ENCODE assay signal across 20 cellular contexts in the genomic region with DNA sequence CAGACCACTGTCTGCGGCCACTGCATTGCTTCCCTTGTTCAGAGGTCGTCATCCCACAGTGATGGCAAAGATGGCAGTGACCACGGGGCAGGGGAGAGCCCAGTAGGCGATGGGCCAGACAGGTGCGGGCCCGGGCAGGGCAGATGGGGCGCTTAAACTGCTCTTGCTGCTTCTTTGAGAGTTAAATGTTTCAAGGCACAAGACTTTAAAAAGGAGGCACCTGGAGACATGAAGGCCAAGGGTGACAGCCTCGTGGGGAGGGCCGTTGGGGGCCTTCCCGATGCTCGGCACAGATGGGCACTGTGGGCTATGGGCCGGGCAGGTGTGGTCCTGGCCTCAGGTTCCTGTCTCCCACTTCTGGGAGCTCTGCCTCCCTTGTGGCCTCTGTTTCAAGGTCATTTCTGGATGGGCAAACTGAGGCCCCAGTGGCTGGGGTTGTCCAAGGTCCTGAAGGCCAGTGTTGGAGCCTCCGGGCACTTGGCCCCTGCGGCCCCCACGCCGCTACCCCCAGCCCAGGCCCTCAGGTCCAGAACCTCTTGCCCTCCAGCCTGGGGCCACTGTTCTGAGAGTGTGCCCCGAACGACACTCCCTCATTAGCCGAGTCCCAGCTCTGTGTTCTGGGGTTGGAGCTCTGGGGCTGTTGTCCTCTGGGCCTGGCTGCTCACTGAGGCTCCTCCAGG. TPM values are rescaled to one million over a fixed set of nuclear protein-coding genes. Genes with fewer than 3 reads are reported as not detected.
DNase-seq lines count a peak whose midpoint lies in the region; ATAC-seq, FAIRE-seq and TF ChIP-seq lines count a peak whose summit lies in the region.
"Had no signal": no experiment of that assay in that cellular context is flagged by ENCODE, and none has a peak within 500 bp of the region (broad histone marks: within the 10 kb centered on the region; RNA-seq: fewer than 3 reads in every experiment).

No MANE protein-coding gene starts in this region.

- H3K9ac ChIP-seq in BLaER1 (0 out of 2 replicates have a peak overlapping the region, but pooled peaks have one; percentile 37), IMR-90 (ENCODE audit: low read depth, low read length) (no peak overlapping the region)

- WGBS in A549 (ENCODE audit: missing lambda C conversion rate) = no CpG with 5 or more reads among the region's 19 CpGs
- WGBS in IMR-90 (ENCODE audit: extremely low coverage in 2 of 2, insufficient read length in 1 of 2), 2 experiments = 66% methylated on average over 14 of the region's 19 CpGs; no CpG with 5 or more reads in 1 of the 2 experiments
- WGBS in body of pancreas, 2 donors = 80 to 85% methylated on average over 9 to 18 of the region's 19 CpGs

- H3K27ac ChIP-seq in A549 = no peak overlapping the region
- H3K27ac ChIP-seq in BLaER1 = peak overlapping the region; percentile 38; the same call in 1 of the 2 replicates
- no peak overlapping the region for H3K27ac ChIP-seq in IMR-90 (ENCODE audit: insufficient read depth, low read length)
- no peak overlapping the region for H3K27ac ChIP-seq in body of pancreas
- no peak overlapping the region for H3K27ac ChIP-seq in naive thymus-derived CD4-positive, alpha-beta T cell (ENCODE audit: low read depth, low read length)

- no peak for TF ChIP-seq EP300 in A549 (IDR thresholded peaks at IDR 0.05)

- H3K23ac ChIP-seq in IMR-90 (ENCODE audit: low read depth, low read length) = no peak overlapping the region

- H2BK15ac ChIP-seq in IMR-90 (ENCODE audit: low read depth, low read length) = no peak overlapping the region

- H3K79me1 ChIP-seq in IMR-90 (ENCODE audit: low read depth in 1 of 2, low read length in 2 of 2) = no peaks in the 10 kb centered on the region

- H3K27ac Mint-ChIP-seq in naive thymus-derived CD4-positive, alpha-beta T cell = no peak overlapping the region
- H3K27ac Mint-ChIP-seq: CD8-positive, alpha-beta T cell had no signal

- no peak overlapping the region for H2BK120ac ChIP-seq in IMR-90 (ENCODE audit: low read depth, low read length)

- H3K9me1 ChIP-seq in IMR-90 (ENCODE audit: insufficient read depth, low read length) = no peaks in the 10 kb centered on the region

- H3K4me3 Mint-ChIP-seq in naive thymus-derived CD4-positive, alpha-beta T cell = no peak overlapping the region
- H3K4me3 Mint-ChIP-seq: CD8-positive, alpha-beta T cell; H9 had no signal

- no peaks in the 10 kb centered on the region for H3K27me3 Mint-ChIP-seq in naive thymus-derived CD4-positive, alpha-beta T cell

- intact Hi-C loops in IMR-90 (cut with micrococcal nuclease) (no loop called here), body of pancreas (cut with DNase I) (no loop called here)
- intact Hi-C loops in naive thymus-derived CD4-positive, alpha-beta T cell (cut with micrococcal nuclease) = no loop called here

- FAIRE-seq in A549 (lab: Jason Lieb, UNC) = no peak
- FAIRE-seq: A204.1, GM12892, GM18507 had no signal

- TF ChIP-seq POLR2A in A549 (IDR thresholded peaks at IDR 0.05; ENCODE audit: low read length) (no peak), IMR-90 (IDR thresholded peaks at IDR 0.05; ENCODE audit: low read depth, low read length) (no peak), body of pancreas (IDR thresholded peaks at IDR 0.05) (no peak)

- no peaks in the 10 kb centered on the region for H3K27me3 ChIP-seq in BLaER1
- peaks cover 19% of the 10 kb centered on the region; the same call in 1 of the 2 replicates for H3K27me3 ChIP-seq in IMR-90 (ENCODE audit: control insufficient read depth, insufficient read depth, low read length)
- H3K27me3 ChIP-seq in body of pancreas = no peaks in the 10 kb centered on the region
- H3K27me3 ChIP-seq in naive thymus-derived CD4-positive, alpha-beta T cell (ENCODE audit: control insufficient read depth in 2 of 2, insufficient read depth in 2 of 2, low read length in 2 of 2) = no peaks in the 10 kb centered on the region

- no peak overlapping the region for H2BK20ac ChIP-seq in IMR-90 (ENCODE audit: low read depth, low read length)

- no peak overlapping the region for H4K8ac ChIP-seq in IMR-90 (ENCODE audit: low read depth in 2 of 2, low read length in 2 of 2)

- peaks cover 0 to 2% (median 0%) of the 10 kb centered on the region in 7 donors for H3K4me1 Mint-ChIP-seq in naive thymus-derived CD4-positive, alpha-beta T cell
- H3K4me1 Mint-ChIP-seq: H9 had no signal

- BruUV-seq in IMR-90 (replicated peaks; lab: Mats Ljungman, UMichigan) = no TSS peak

- no peak for TF ChIP-seq CTCF in A549 (IDR thresholded peaks at IDR 0.05)
- no peak for TF ChIP-seq CTCF in IMR-90 (conservative IDR thresholded peaks at IDR 0.05; ENCODE audit: low read depth, low read length)
- TF ChIP-seq CTCF in body of pancreas (IDR thresholded peaks at IDR 0.05) = no peak

- H4K20me1 ChIP-seq in BLaER1 (no peaks in the 10 kb centered on the region), IMR-90 (ENCODE audit: insufficient read depth, low read length) (no peaks in the 10 kb centered on the region)

- POLR2A ChIA-PET in A549 (lab: Yijun Ruan, JAX) = no interaction called here
- POLR2A ChIA-PET in IMR-90 (lab: Charles Lee; ENCODE audit: unreplicated experiment) = no interaction called here
- POLR2A ChIA-PET in naive thymus-derived CD4-positive, alpha-beta T cell (lab: Charles Lee) = no interaction called here

- H3K36me3 Mint-ChIP-seq in naive thymus-derived CD4-positive, alpha-beta T cell = peaks cover 0 to 3% (median 0%) of the 10 kb centered on the region in 5 donors
- H3K36me3 Mint-ChIP-seq: CD8-positive, alpha-beta T cell had no signal

- peak overlapping the region; percentile 10 for H2AFZ ChIP-seq in IMR-90 (replicated peaks; ENCODE audit: low read length, poor library complexity)

- H3K4ac ChIP-seq in IMR-90 (ENCODE audit: low read depth, low read length) = no peak overlapping the region

- no peak overlapping the region for H4K91ac ChIP-seq in IMR-90 (ENCODE audit: insufficient read depth, low read depth, low read length)

- CTCF ChIA-PET in A549 (lab: Yijun Ruan, JAX) (interaction anchor here (1.3 to 1.4 kb wide), 2 partner anchors 11 to 118 kb away, joined by 3 to 5 read pairs; no protein-coding TSS in a partner anchor), IMR-90 (lab: Yijun Ruan, JAX) (no interaction called here)
- CTCF ChIA-PET in naive thymus-derived CD4-positive, alpha-beta T cell (lab: Charles Lee) = no interaction called here

- H2AK9ac ChIP-seq in IMR-90 (replicated peaks; ENCODE audit: low read depth, low read length, poor library complexity) = no peak overlapping the region

- dilution Hi-C loops in IMR-90 (cut with HindIII; ENCODE audit: low sequenced_read_pairs, unreplicated experiment) = no loop called here

- H3K14ac ChIP-seq in IMR-90 (replicated peaks; ENCODE audit: low read depth, low read length) = no peak overlapping the region

- H2AK5ac ChIP-seq in IMR-90 (ENCODE audit: low read depth, low read length) = no peak overlapping the region

- H3K4me3 ChIP-seq in A549 (no peak overlapping the region), BLaER1 (no peak overlapping the region), IMR-90 (ENCODE audit: insufficient read depth, low read depth, low read length) (no peak overlapping the region), body of pancreas (no peak overlapping the region)
- H3K4me3 ChIP-seq in naive thymus-derived CD4-positive, alpha-beta T cell (ENCODE audit: low read length) = no peak overlapping the region

- TF ChIP-seq RAD21 in A549 (conservative IDR thresholded peaks at IDR 0.05 in 1 of 2, IDR thresholded peaks at IDR 0.05 in 1 of 2) (no peak), IMR-90 (IDR thresholded peaks at IDR 0.05; ENCODE audit: low read length) (no peak)

- no peak overlapping the region for H3K56ac ChIP-seq in IMR-90 (ENCODE audit: extremely low read depth, insufficient read depth, low read length)

- no peak overlapping the region for H3K18ac ChIP-seq in IMR-90 (ENCODE audit: low read depth, low read length)

- H4K5ac ChIP-seq in IMR-90 (ENCODE audit: low read depth, low read length) = no peak overlapping the region

- in situ Hi-C loops in IMR-90 (cut with MboI; ENCODE audit: low sequenced_read_pairs) = no loop called here

- H3K4me1 ChIP-seq in A549 = no peaks in the 10 kb centered on the region
- H3K4me1 ChIP-seq in BLaER1 = peaks cover 39% of the 10 kb centered on the region
- H3K4me1 ChIP-seq in IMR-90 (ENCODE audit: control insufficient read depth, insufficient read depth, low read length) = no peaks in the 10 kb centered on the region
- no peaks in the 10 kb centered on the region for H3K4me1 ChIP-seq in body of pancreas
- no peaks in the 10 kb centered on the region for H3K4me1 ChIP-seq in naive thymus-derived CD4-positive, alpha-beta T cell (ENCODE audit: control insufficient read depth in 2 of 2, insufficient read depth in 2 of 2, low read length in 2 of 2)

- no peak overlapping the region for H3K4me2 ChIP-seq in A549
- peak overlapping the region; percentile 66 for H3K4me2 ChIP-seq in BLaER1
- H3K4me2 ChIP-seq in IMR-90 (ENCODE audit: low read depth, low read length) = no peak overlapping the region

- H3K9me3 ChIP-seq in A549 = no peaks in the 10 kb centered on the region
- no peaks in the 10 kb centered on the region for H3K9me3 ChIP-seq in BLaER1
- H3K9me3 ChIP-seq in IMR-90 (ENCODE audit: control insufficient read depth, insufficient read depth, low read length) = no peaks in the 10 kb centered on the region
- no peaks in the 10 kb centered on the region for H3K9me3 ChIP-seq in body of pancreas
- H3K9me3 ChIP-seq in naive thymus-derived CD4-positive, alpha-beta T cell (ENCODE audit: control insufficient read depth in 2 of 3, low read length in 3 of 3) = no peaks in the 10 kb centered on the region

- peaks cover 0 to 5% (median 0%) of the 10 kb centered on the region in 11 donors for H3K9me3 Mint-ChIP-seq in naive thymus-derived CD4-positive, alpha-beta T cell
- H3K9me3 Mint-ChIP-seq: CD8-positive, alpha-beta T cell had no signal

- H3K36me3 ChIP-seq in BLaER1 (no peaks in the 10 kb centered on the region), IMR-90 (ENCODE audit: control insufficient read depth, insufficient read depth, low read length) (no peaks in the 10 kb centered on the region), body of pancreas (replicated peaks in 1 of 2; ENCODE audit: insufficient read depth in 1 of 2, low read depth in 2 of 2) (no peaks in the 10 kb centered on the region)
- H3K36me3 ChIP-seq in naive thymus-derived CD4-positive, alpha-beta T cell (ENCODE audit: control insufficient read depth in 2 of 3, insufficient read depth in 3 of 3, low read length in 3 of 3) = no peaks in the 10 kb centered on the region

- no peak for DNase-seq in A549 (ENCODE audit: low read depth in 1 of 2, low spot score in 1 of 2)
- DNase-seq in IMR-90 = no peak
- DNase-seq in body of pancreas = no peak
- DNase-seq in naive thymus-derived CD4-positive, alpha-beta T cell = no peak
- DNase-seq in stimulated activated CD4-positive, alpha-beta T cell treated with anti-CD3 and anti-CD28 coated beads, Interleukin-4, amount 100 ng/mL, for 24 hours = no peak
- DNase-seq: AML-193; Calu3; CD8-positive, alpha-beta T cell; DND-41; EL; GOT3; H9; Kasumi-1; KG1 had no signal

- H2BK5ac ChIP-seq in IMR-90 (ENCODE audit: low read depth, low read length, poor library complexity, severe bottlenecking) = no peak overlapping the region

- ATAC-seq in A549 (no peak), IMR-90 (ENCODE audit: low read depth) (no peak), body of pancreas (peak; percentile 12), HG03196 (IDR thresholded peaks at IDR 0.05; ENCODE audit: unreplicated experiment) (no peak)
- no peak for ATAC-seq in naive thymus-derived CD4-positive, alpha-beta T cell
- ATAC-seq: CD8-positive, alpha-beta T cell had no signal

RNA-seq across cellular contexts. Expression of gene CCDC188, which starts 16.9 kb away (rescaled TPM):
- polyA plus RNA-seq in A549 (2011; rRNA removed) (not detected in 2 replicates), A549 (2017; fragmentation: RNase III; extraction: RNeasy Plus Mini Kit Qiagen cat#74134 plus additional on column Dnase treatment) (not detected in 3 replicates), IMR-90 (2012; rRNA removed) (0.10 and 0.32 TPM in 2 replicates)
- not detected in 2 replicates for polyA plus RNA-seq in A549 (2012; cell fraction: cytosol; rRNA removed)
- polyA plus RNA-seq in A549 (2012; cell fraction: nucleus; rRNA removed) = 0.05 TPM in 1 of 2 replicates, not detected in the other
- polyA minus RNA-seq in A549 (2011; rRNA and poly(A)+ RNA removed) = not detected in 2 replicates
- total RNA-seq in IMR-90 (2012; rRNA removed) (not detected in 2 replicates), body of pancreas (not detected)
- polyA plus RNA-seq in IMR-90 (2012; cell fraction: cytosol; rRNA removed) = 0.09 TPM in 1 of 2 replicates, not detected in the other
- polyA plus RNA-seq in IMR-90 (2012; cell fraction: nucleus; rRNA removed; ENCODE audit: low replicate concordance) = 1.7 and 4.3 TPM in 2 replicates
- not detected for total RNA-seq in naive thymus-derived CD4-positive, alpha-beta T cell
- polyA plus RNA-seq in naive thymus-derived CD4-positive, alpha-beta T cell = not detected
- total RNA-seq: Calu3; CD8-positive, alpha-beta T cell; G401; H9 had no signal

RNA-seq across cellular contexts. Expression of gene ZDHHC8, which starts 36.2 kb away (rescaled TPM):
- polyA plus RNA-seq in A549 (2011; rRNA removed) = 5.3 and 7.2 TPM in 2 replicates
- polyA plus RNA-seq in A549 (2012; cell fraction: cytosol; rRNA removed) = 41.3 and 45.4 TPM in 2 replicates
- 208 and 285 TPM in 2 replicates for polyA plus RNA-seq in A549 (2012; cell fraction: nucleus; rRNA removed)
- 24.2 to 29.0 TPM (median 28.1 TPM) in 3 replicates for polyA plus RNA-seq in A549 (2017; fragmentation: RNase III; extraction: RNeasy Plus Mini Kit Qiagen cat#74134 plus additional on column Dnase treatment)
- polyA minus RNA-seq in A549 (2011; rRNA and poly(A)+ RNA removed) = 1.8 and 4.6 TPM in 2 replicates
- total RNA-seq in IMR-90 (2012; rRNA removed) = 2.5 and 4.4 TPM in 2 replicates
- 72.6 and 75.6 TPM in 2 replicates for polyA plus RNA-seq in IMR-90 (2012; rRNA removed)
- 49.9 and 121 TPM in 2 replicates for polyA plus RNA-seq in IMR-90 (2012; cell fraction: cytosol; rRNA removed)
- 275 and 805 TPM in 2 replicates for polyA plus RNA-seq in IMR-90 (2012; cell fraction: nucleus; rRNA removed; ENCODE audit: low replicate concordance)
- 10 to 100 TPM; 20.0 to 21.4 TPM for total RNA-seq in body of pancreas
- total RNA-seq in naive thymus-derived CD4-positive, alpha-beta T cell = 10 to 100 TPM; 63.4 to 88.5 (median 79.2) TPM
- polyA plus RNA-seq in naive thymus-derived CD4-positive, alpha-beta T cell = 1 to 10 TPM in 1 of 2 donors, under 1 TPM in 1; 0.95 to 4.3 TPM

RNA-seq across cellular contexts. Expression of gene TRMT2A, which starts 50.8 kb away (rescaled TPM):
- polyA plus RNA-seq in A549 (2011; rRNA removed) = 11.6 and 12.3 TPM in 2 replicates
- polyA plus RNA-seq in A549 (2012; cell fraction: cytosol; rRNA removed) = 32.3 and 34.4 TPM in 2 replicates
- 163 and 177 TPM in 2 replicates for polyA plus RNA-seq in A549 (2012; cell fraction: nucleus; rRNA removed)
- 24.1 to 28.8 TPM (median 26.8 TPM) in 3 replicates for polyA plus RNA-seq in A549 (2017; fragmentation: RNase III; extraction: RNeasy Plus Mini Kit Qiagen cat#74134 plus additional on column Dnase treatment)
- 16.7 and 35.7 TPM in 2 replicates for polyA minus RNA-seq in A549 (2011; rRNA and poly(A)+ RNA removed)
- total RNA-seq in IMR-90 (2012; rRNA removed) = 12.8 and 22.0 TPM in 2 replicates
- 39.1 and 46.4 TPM in 2 replicates for polyA plus RNA-seq in IMR-90 (2012; rRNA removed)
- 17.4 and 20.9 TPM in 2 replicates for polyA plus RNA-seq in IMR-90 (2012; cell fraction: cytosol; rRNA removed)
- 229 and 533 TPM in 2 replicates for polyA plus RNA-seq in IMR-90 (2012; cell fraction: nucleus; rRNA removed; ENCODE audit: low replicate concordance)
- total RNA-seq in body of pancreas = 10 to 100 TPM; 76.8 to 98.6 TPM
- 100 to 1,000 TPM in 2 of 5 experiments, 10 to 100 TPM in 3; 92.0 to 134 (median 95.8) TPM for total RNA-seq in naive thymus-derived CD4-positive, alpha-beta T cell
- polyA plus RNA-seq in naive thymus-derived CD4-positive, alpha-beta T cell = 10 to 100 TPM; 30.0 to 44.5 TPM

RNA-seq across cellular contexts. Expression of gene RANBP1, which starts 51.9 kb away (rescaled TPM):
- 197 and 239 TPM in 2 replicates for polyA plus RNA-seq in A549 (2011; rRNA removed)
- 564 and 757 TPM in 2 replicates for polyA plus RNA-seq in A549 (2012; cell fraction: cytosol; rRNA removed)
- polyA plus RNA-seq in A549 (2012; cell fraction: nucleus; rRNA removed) = 225 and 357 TPM in 2 replicates
- 325 to 369 TPM (median 338 TPM) in 3 replicates for polyA plus RNA-seq in A549 (2017; fragmentation: RNase III; extraction: RNeasy Plus Mini Kit Qiagen cat#74134 plus additional on column Dnase treatment)
- 125 and 144 TPM in 2 replicates for polyA minus RNA-seq in A549 (2011; rRNA and poly(A)+ RNA removed)
- total RNA-seq in IMR-90 (2012; rRNA removed) = 173 and 271 TPM in 2 replicates
- polyA plus RNA-seq in IMR-90 (2012; rRNA removed) = 376 and 419 TPM in 2 replicates
- 171 and 509 TPM in 2 replicates for polyA plus RNA-seq in IMR-90 (2012; cell fraction: cytosol; rRNA removed)
- polyA plus RNA-seq in IMR-90 (2012; cell fraction: nucleus; rRNA removed; ENCODE audit: low replicate concordance) = 88.9 and 183 TPM in 2 replicates
- 100 to 1,000 TPM in 1 of 2 donors, 10 to 100 TPM in 1; 69.3 to 134 TPM for total RNA-seq in body of pancreas
- total RNA-seq in naive thymus-derived CD4-positive, alpha-beta T cell = 100 to 1,000 TPM in 1 of 5 experiments, 10 to 100 TPM in 4; 50.4 to 224 (median 74.8) TPM
- polyA plus RNA-seq in naive thymus-derived CD4-positive, alpha-beta T cell = 10 to 100 TPM; 86.1 to 90.6 TPM
